In genomic region chr3:62875103-62876002, GRCh38 we compare ENCODE assay signal across 1 cellular context.
TF ChIP-seq lines count a peak whose summit lies in the region.

Gene CADPS, minus strand, starts transcription at chr3:62875416. Its CDS starts 387 bp downstream, at chr3:62875029.

TF ChIP-seq in HEK293, 187 proteins besides CTCF, POLR2A, EP300 and RAD21 (continued from another document):
- TF ChIP-seq PRDM10 (tag by site-specific recombination; IDR thresholded peaks at IDR 0.05) (no peak), ZNF16 (tag by site-specific recombination; IDR thresholded peaks at IDR 0.05; ENCODE audit: low read depth) (no peak), ZNF184 (tag by site-specific recombination; IDR thresholded peaks at IDR 0.05) (no peak), ZNF221 (tag by site-specific recombination; IDR thresholded peaks at IDR 0.05; ENCODE audit: borderline replicate concordance) (no peak), ZBTB17 (tag by site-specific recombination; IDR thresholded peaks at IDR 0.05) (no peak), SP2 (tag by site-specific recombination; IDR thresholded peaks at IDR 0.05) (no peak), HOXA7 (CRISPR knock-in tag; IDR thresholded peaks at IDR 0.05; ENCODE audit: borderline replicate concordance) (no peak), ZNF394 (tag by site-specific recombination; IDR thresholded peaks at IDR 0.05; ENCODE audit: borderline replicate concordance) (no peak), ZNF510 (tag by site-specific recombination; IDR thresholded peaks at IDR 0.05; ENCODE audit: insufficient replicate concordance) (no peak), ZNF132 (tag by site-specific recombination; IDR thresholded peaks at IDR 0.05; ENCODE audit: borderline replicate concordance) (no peak)
